ENCODE assay signal across 26 cellular contexts in the genomic region with DNA sequence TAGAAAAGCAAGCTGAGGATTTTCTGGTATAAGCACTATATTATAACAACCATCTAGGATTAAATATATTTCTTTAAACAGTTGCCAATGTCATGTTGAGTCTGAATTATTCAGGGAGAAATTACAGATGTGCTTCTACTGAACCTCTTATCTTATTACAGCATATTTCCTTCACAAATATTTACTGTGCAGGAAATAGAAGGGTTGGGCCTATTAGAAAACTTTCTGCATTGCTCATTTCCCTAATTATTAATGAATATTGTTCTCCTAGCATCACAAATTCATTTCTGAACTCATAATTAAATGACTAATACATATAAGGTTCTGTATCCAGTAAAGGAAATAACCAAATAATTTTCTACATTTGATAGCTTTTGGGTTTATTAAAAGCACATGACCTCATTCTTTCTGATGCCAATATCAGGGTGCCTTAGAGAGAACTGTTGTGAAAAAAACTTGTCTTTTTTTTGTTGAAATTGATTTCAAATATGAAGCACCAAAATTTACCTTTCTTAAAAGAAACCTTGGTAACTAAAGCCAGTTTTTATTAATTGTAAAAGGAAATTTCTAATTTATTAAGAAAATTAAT.
"Had no signal": no experiment of that assay in that cellular context is flagged by ENCODE, and none has a peak within 500 bp of the region (broad histone marks: within the 10 kb centered on the region; RNA-seq: fewer than 3 reads in every experiment).

No MANE protein-coding gene starts in this region.

- H3K4me3 ChIP-seq: coronary artery, esophagus muscularis mucosa, left lung, mucosa of descending colon, skin epidermis, vagina had no signal

- H3K4me1 ChIP-seq: left lung, vagina had no signal

- H3K27ac ChIP-seq: coronary artery, skin epidermis, vagina had no signal

- FAIRE-seq: keratinocyte had no signal

- ATAC-seq: activated CD8-positive, alpha-beta T cell treated with anti-CD3 and anti-CD28 coated beads, Interleukin-2, amount 10 ng/mL, durations not matched to agents 7 days and 5 days; activated naive CD8-positive, alpha-beta T cell treated with anti-CD3 and anti-CD28 coated beads, Interleukin-2, amount 50 U/mL, for 24 hours; activated T-cell treated with anti-CD3 and anti-CD28 coated beads, Interleukin-2, amount 50 U/mL, for 4 hours; left lung; mucosa of descending colon; stimulated activated naive CD8-positive, alpha-beta T cell treated with anti-CD3 and anti-CD28 coated beads, Interleukin-15, amount 100 ng/mL, for 72 hours had no signal

- H3K9me3 ChIP-seq: esophagus muscularis mucosa, mucosa of descending colon, vagina had no signal

- H3K27me3 ChIP-seq: esophagus muscularis mucosa, left lung, vagina had no signal

- H3K36me3 ChIP-seq: esophagus muscularis mucosa, left lung, vagina had no signal

- DNase-seq: activated B cell treated with CpG ODN at 0.5 μM for 24 hours; activated CD4-positive, alpha-beta T cell treated with anti-CD3 and anti-CD28 coated beads for 48 hours; activated CD8-positive, alpha-beta T cell treated with anti-CD3 and anti-CD28 coated beads, Interleukin-2, amount 10 ng/mL, durations not matched to agents 7 days and 5 days; activated effector memory CD4-positive, alpha-beta T cell treated with Interleukin-2 at 50 U/mL for 16 hours; activated naive CD4-positive, alpha-beta T cell treated with anti-CD3 and anti-CD28 coated beads, Interleukin-2, amount 10 ng/mL, durations not matched to agents 7 days and 5 days; activated naive CD8-positive, alpha-beta T cell treated with anti-CD3 and anti-CD28 coated beads, Interleukin-2, amount 50 U/mL, for 24 hours; activated T-cell treated with anti-CD3 and anti-CD28 coated beads, Interleukin-2, amount 50 U/mL, for 4 hours; anterior cingulate cortex; effector CD4-positive, alpha-beta T cell; hypothalamus; left lung; mesenchymal stem cell; mucosa of descending colon; naive B cell; right cardiac atrium; stimulated activated CD4-positive, alpha-beta T cell treated with anti-CD3 and anti-CD28 coated beads, Interleukin-15, amount 100 ng/mL, for 24 hours; stimulated activated CD4-positive, alpha-beta T cell treated with anti-CD3 and anti-CD28 coated beads, Interleukin-2, amount 100 ng/mL, for 48 hours; stimulated activated naive CD8-positive, alpha-beta T cell treated with anti-CD3 and anti-CD28 coated beads, Interleukin-15, amount 100 ng/mL, for 72 hours; SW 1271; T-helper 2 cell; trophoblast cell had no signal
